In genomic region chr22:49400136-49400865, GRCh38 we compare ENCODE assay signal across 20 cellular contexts.
"Had no signal": no experiment of that assay in that cellular context is flagged by ENCODE, and none has a peak within 500 bp of the region (broad histone marks: within the 10 kb centered on the region; RNA-seq: fewer than 3 reads in every experiment).

No MANE protein-coding gene starts in this region.

- H3K79me2 ChIP-seq: parathyroid adenoma had no signal

- H3K36me3 ChIP-seq: adrenal gland, thoracic aorta had no signal

- H2AFZ ChIP-seq: parathyroid adenoma had no signal

- H3K36me3 Mint-ChIP-seq: activated CD4-positive, alpha-beta memory T cell treated with anti-CD3 and anti-CD28 coated beads for 36 hours; activated CD8-positive, alpha-beta memory T cell treated with anti-CD3 and anti-CD28 coated beads, Interleukin-2, amount 10 ng/mL, durations not matched to agents 7 days and 5 days; activated naive CD4-positive, alpha-beta T cell treated with anti-CD3 and anti-CD28 coated beads, Interleukin-2, amount 50 U/mL, for 24 hours; naive B cell; T-cell had no signal

- H3K27ac Mint-ChIP-seq: activated CD4-positive, alpha-beta memory T cell treated with anti-CD3 and anti-CD28 coated beads for 36 hours; activated CD8-positive, alpha-beta memory T cell treated with anti-CD3 and anti-CD28 coated beads, Interleukin-2, amount 10 ng/mL, durations not matched to agents 7 days and 5 days; activated naive CD4-positive, alpha-beta T cell treated with anti-CD3 and anti-CD28 coated beads, Interleukin-2, amount 50 U/mL, for 24 hours; naive B cell; stimulated activated naive CD8-positive, alpha-beta T cell treated with anti-CD3 and anti-CD28 coated beads, Interleukin-15, Interleukin-2, amounts not matched to agents 100 ng/mL and 50 ng/mL, for 24 hours; T-cell had no signal

- H3K27ac ChIP-seq: adrenal gland, coronary artery, parathyroid adenoma, thoracic aorta had no signal

- H3K4me1 Mint-ChIP-seq: activated CD8-positive, alpha-beta memory T cell treated with anti-CD3 and anti-CD28 coated beads, Interleukin-2, amount 10 ng/mL, durations not matched to agents 7 days and 5 days; activated naive CD4-positive, alpha-beta T cell treated with anti-CD3 and anti-CD28 coated beads, Interleukin-2, amount 50 U/mL, for 24 hours; naive B cell; T-cell had no signal

- H3K9ac ChIP-seq: parathyroid adenoma had no signal

- ATAC-seq: activated CD8-positive, alpha-beta memory T cell treated with anti-CD3 and anti-CD28 coated beads, Interleukin-2, amount 10 ng/mL, durations not matched to agents 7 days and 5 days; activated T-cell treated with anti-CD3 and anti-CD28 coated beads, Interleukin-2, amount 50 U/mL, for 4 hours; T-cell had no signal

- H3K9me3 ChIP-seq: adrenal gland, thoracic aorta had no signal

- H3K4me3 ChIP-seq: adrenal gland, coronary artery, thoracic aorta had no signal

- H3K4me1 ChIP-seq: adrenal gland, parathyroid adenoma had no signal

- H3K9me3 Mint-ChIP-seq: activated CD4-positive, alpha-beta memory T cell treated with anti-CD3 and anti-CD28 coated beads for 36 hours; activated naive CD4-positive, alpha-beta T cell treated with anti-CD3 and anti-CD28 coated beads, Interleukin-2, amount 50 U/mL, for 24 hours; activated T-cell treated with anti-CD3 and anti-CD28 coated beads, Interleukin-2, amount 50 U/mL, for 4 hours; stimulated activated naive CD8-positive, alpha-beta T cell treated with anti-CD3 and anti-CD28 coated beads, Interleukin-15, Interleukin-2, amounts not matched to agents 100 ng/mL and 50 ng/mL, for 24 hours; T-cell had no signal

- H3K4me3 Mint-ChIP-seq: activated CD4-positive, alpha-beta memory T cell treated with anti-CD3 and anti-CD28 coated beads for 36 hours; activated CD8-positive, alpha-beta memory T cell treated with anti-CD3 and anti-CD28 coated beads, Interleukin-2, amount 10 ng/mL, durations not matched to agents 7 days and 5 days; activated naive CD4-positive, alpha-beta T cell treated with anti-CD3 and anti-CD28 coated beads, Interleukin-2, amount 50 U/mL, for 24 hours; activated T-cell treated with anti-CD3 and anti-CD28 coated beads, Interleukin-2, amount 50 U/mL, for 4 hours; naive B cell; stimulated activated naive CD8-positive, alpha-beta T cell treated with anti-CD3 and anti-CD28 coated beads, Interleukin-15, Interleukin-2, amounts not matched to agents 100 ng/mL and 50 ng/mL, for 24 hours; T-cell had no signal

- H3K27me3 Mint-ChIP-seq: stimulated activated naive CD8-positive, alpha-beta T cell treated with anti-CD3 and anti-CD28 coated beads, Interleukin-15, Interleukin-2, amounts not matched to agents 100 ng/mL and 50 ng/mL, for 24 hours had no signal

- DNase-seq: activated CD4-positive, alpha-beta memory T cell treated with anti-CD3 and anti-CD28 coated beads for 36 hours; activated CD4-positive, CD25-positive, alpha-beta regulatory T cell treated with anti-CD3 and anti-CD28 coated beads, Interleukin-2, amount 50 U/mL, for 72 hours; activated effector memory CD4-positive, alpha-beta T cell treated with Interleukin-2 at 50 U/mL for 16 hours; activated T-cell treated with anti-CD3 and anti-CD28 coated beads, Interleukin-2, amount 50 U/mL, for 4 hours; central memory CD4-positive, alpha-beta T cell; effector CD4-positive, alpha-beta T cell; foreskin fibroblast; glutamatergic neuron; naive B cell; retina; small intestine; T-cell; T-helper 9 cell had no signal
